24 cellular contexts compared by ENCODE assay signal in the genomic region with DNA sequence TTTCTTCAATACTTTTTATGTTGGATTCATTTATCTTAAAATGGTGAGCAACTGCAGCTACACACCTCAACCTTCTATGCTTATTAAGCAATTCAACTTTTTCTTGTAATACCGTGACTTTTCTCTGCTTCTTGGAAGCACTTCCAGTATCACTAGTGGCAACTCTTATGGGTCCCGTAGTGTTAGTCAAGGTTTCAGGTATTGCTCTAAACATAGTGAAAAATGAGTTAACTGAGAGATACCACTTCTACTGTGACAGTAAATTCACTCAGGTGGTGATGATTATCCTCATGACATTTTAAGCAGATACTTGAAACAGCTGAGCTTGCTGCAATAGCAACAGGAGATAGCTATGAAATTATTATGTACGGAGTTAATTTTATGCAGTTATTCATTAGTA. TPM values are rescaled to one million over a fixed set of nuclear protein-coding genes. Genes with fewer than 3 reads are reported as not detected.
DNase-seq lines count a peak whose midpoint lies in the region; ATAC-seq and TF ChIP-seq lines count a peak whose summit lies in the region.
"Had no signal": no experiment of that assay in that cellular context is flagged by ENCODE, and none has a peak within 500 bp of the region (broad histone marks: within the 10 kb centered on the region; RNA-seq: fewer than 3 reads in every experiment).

No MANE protein-coding gene starts in this region.

- peak overlapping the region; percentile 24 for H3K27ac Mint-ChIP-seq in activated CD8-positive, alpha-beta memory T cell treated with anti-CD3 and anti-CD28 coated beads, Interleukin-2, amount 10 ng/mL, durations not matched to agents 7 days and 5 days
- H3K27ac Mint-ChIP-seq in HFFc6 = peak overlapping the region; percentile 3; the same call in 1 of the 2 replicates
- peak overlapping the region; percentile 67 for H3K27ac Mint-ChIP-seq in activated naive CD8-positive, alpha-beta T cell treated with anti-CD3 and anti-CD28 coated beads for 36 hours
- peak overlapping the region; percentile 67 for H3K27ac Mint-ChIP-seq in stimulated activated memory B cell treated with anti-CD40 and anti-IgM and Interleukin-4, amounts not matched to agents 10 μg/mL and 1 μg/mL and 100 μg/mL, for 72 hours
- H3K27ac Mint-ChIP-seq: T-helper 17 cell had no signal

- H3K27me3 Mint-ChIP-seq in activated CD8-positive, alpha-beta memory T cell treated with anti-CD3 and anti-CD28 coated beads, Interleukin-2, amount 10 ng/mL, durations not matched to agents 7 days and 5 days = no peaks in the 10 kb centered on the region
- no peaks in the 10 kb centered on the region for H3K27me3 Mint-ChIP-seq in HFFc6 (ENCODE audit: insufficient read depth)
- H3K27me3 Mint-ChIP-seq in activated naive CD8-positive, alpha-beta T cell treated with anti-CD3 and anti-CD28 coated beads for 36 hours = no peaks in the 10 kb centered on the region
- no peaks in the 10 kb centered on the region for H3K27me3 Mint-ChIP-seq in stimulated activated memory B cell treated with anti-CD40 and anti-IgM and Interleukin-4, amounts not matched to agents 10 μg/mL and 1 μg/mL and 100 μg/mL, for 72 hours
- H3K27me3 Mint-ChIP-seq: central memory CD8-positive, alpha-beta T cell; T-helper 17 cell had no signal

- no peak for TF ChIP-seq CTCF in HFFc6 (IDR thresholded peaks at IDR 0.05)
- no peak for TF ChIP-seq CTCF in GM10248 (IDR thresholded peaks at IDR 0.05; ENCODE audit: control extremely low read depth, extremely low read depth, low read depth, missing control alignments)

- intact Hi-C loops in left cardiac atrium (cut with DNase I) = no loop called here

- CTCF ChIA-PET in activated CD8-positive, alpha-beta memory T cell treated with anti-CD3 and anti-CD28 coated beads, Interleukin-2, amount 10 ng/mL, durations not matched to agents 7 days and 5 days (lab: Charles Lee) = interaction anchor here (0.8 to 2.5 kb wide), 5 partner anchors 10 to 79 kb away, joined by 3 to 9 read pairs (median 4); no protein-coding TSS in a partner anchor
- CTCF ChIA-PET in GM10248 (lab: Yijun Ruan, JAX) = interaction anchor here (1.0 to 3.1 kb wide), 3 partner anchors 21 to 49 kb away, joined by 4 to 12 read pairs (median 4); no protein-coding TSS in a partner anchor

- no peak overlapping the region for H3K4me3 Mint-ChIP-seq in activated CD8-positive, alpha-beta memory T cell treated with anti-CD3 and anti-CD28 coated beads, Interleukin-2, amount 10 ng/mL, durations not matched to agents 7 days and 5 days
- H3K4me3 Mint-ChIP-seq in HFFc6 = no peak overlapping the region
- peak overlapping the region; percentile 20 for H3K4me3 Mint-ChIP-seq in activated naive CD8-positive, alpha-beta T cell treated with anti-CD3 and anti-CD28 coated beads for 36 hours
- no peak overlapping the region for H3K4me3 Mint-ChIP-seq in stimulated activated memory B cell treated with anti-CD40 and anti-IgM and Interleukin-4, amounts not matched to agents 10 μg/mL and 1 μg/mL and 100 μg/mL, for 72 hours
- H3K4me3 Mint-ChIP-seq: central memory CD8-positive, alpha-beta T cell; neural crest cell; T-helper 17 cell had no signal

- peaks cover 51% of the 10 kb centered on the region for H3K36me3 Mint-ChIP-seq in activated CD8-positive, alpha-beta memory T cell treated with anti-CD3 and anti-CD28 coated beads, Interleukin-2, amount 10 ng/mL, durations not matched to agents 7 days and 5 days
- H3K36me3 Mint-ChIP-seq in HFFc6 (ENCODE audit: low read depth) = peaks cover 25% of the 10 kb centered on the region
- H3K36me3 Mint-ChIP-seq in activated naive CD8-positive, alpha-beta T cell treated with anti-CD3 and anti-CD28 coated beads for 36 hours = peaks cover 60% of the 10 kb centered on the region
- H3K36me3 Mint-ChIP-seq in stimulated activated memory B cell treated with anti-CD40 and anti-IgM and Interleukin-4, amounts not matched to agents 10 μg/mL and 1 μg/mL and 100 μg/mL, for 72 hours = peaks cover 59% of the 10 kb centered on the region

- POLR2A ChIA-PET in GM10248 (lab: Yijun Ruan, JAX) = no interaction called here

- DNase-seq in activated CD8-positive, alpha-beta memory T cell treated with anti-CD3 and anti-CD28 coated beads, Interleukin-2, amount 10 ng/mL, durations not matched to agents 7 days and 5 days = no peak
- no peak for DNase-seq in activated CD8-positive, alpha-beta memory T cell treated with anti-CD3 and anti-CD28 coated beads, Interleukin-2, amount 50 U/mL, for 48 hours
- no peak for DNase-seq in HFFc6
- no peak for DNase-seq in activated naive CD8-positive, alpha-beta T cell treated with anti-CD3 and anti-CD28 coated beads for 36 hours
- DNase-seq in OCI-M1 (lab: John Stamatoyannopoulos, UW) = no peak
- DNase-seq in left cardiac atrium = no peak
- DNase-seq in GM10248 (ENCODE audit: extremely low spot score) = no peak
- DNase-seq: ACHN; activated CD4-positive, alpha-beta T cell treated with anti-CD3 and anti-CD28 coated beads for 48 hours; BE2C; COR-L47; dermis blood vessel endothelial cell; DMS53; foreskin keratinocyte; MV-4-11; NCI-H1436 treated with DMSO at 0.1 percent for 48 hours; NCI-H2107; NCI-H446 treated with DMSO at 0.1 percent for 48 hours; stimulated activated CD4-positive, alpha-beta T cell treated with anti-CD3 and anti-CD28 coated beads, Interleukin-2, amount 100 ng/mL, for 24 hours; T-helper 17 cell had no signal

- no peak for ATAC-seq in activated CD8-positive, alpha-beta memory T cell treated with anti-CD3 and anti-CD28 coated beads, Interleukin-2, amount 10 ng/mL, durations not matched to agents 7 days and 5 days
- no peak for ATAC-seq in stimulated activated memory B cell treated with anti-CD40 and anti-IgM and Interleukin-4, amounts not matched to agents 10 μg/mL and 1 μg/mL and 100 μg/mL, for 72 hours
- ATAC-seq in left cardiac atrium = no peak
- ATAC-seq: foreskin keratinocyte, HCT116, T-helper 17 cell had no signal

- H3K9me3 Mint-ChIP-seq in activated CD8-positive, alpha-beta memory T cell treated with anti-CD3 and anti-CD28 coated beads, Interleukin-2, amount 10 ng/mL, durations not matched to agents 7 days and 5 days (ENCODE audit: low read depth) = no peaks in the 10 kb centered on the region
- H3K9me3 Mint-ChIP-seq in HFFc6 = no peaks in the 10 kb centered on the region
- H3K9me3 Mint-ChIP-seq in activated naive CD8-positive, alpha-beta T cell treated with anti-CD3 and anti-CD28 coated beads for 36 hours = no peaks in the 10 kb centered on the region
- no peaks in the 10 kb centered on the region for H3K9me3 Mint-ChIP-seq in stimulated activated memory B cell treated with anti-CD40 and anti-IgM and Interleukin-4, amounts not matched to agents 10 μg/mL and 1 μg/mL and 100 μg/mL, for 72 hours
- H3K9me3 Mint-ChIP-seq: central memory CD8-positive, alpha-beta T cell; neural crest cell had no signal

- peaks cover 56% of the 10 kb centered on the region for H3K4me1 Mint-ChIP-seq in activated CD8-positive, alpha-beta memory T cell treated with anti-CD3 and anti-CD28 coated beads, Interleukin-2, amount 10 ng/mL, durations not matched to agents 7 days and 5 days
- peaks cover 51% of the 10 kb centered on the region for H3K4me1 Mint-ChIP-seq in HFFc6 (ENCODE audit: low read depth)
- H3K4me1 Mint-ChIP-seq in activated naive CD8-positive, alpha-beta T cell treated with anti-CD3 and anti-CD28 coated beads for 36 hours = peaks cover 78% of the 10 kb centered on the region
- peaks cover 78% of the 10 kb centered on the region for H3K4me1 Mint-ChIP-seq in stimulated activated memory B cell treated with anti-CD40 and anti-IgM and Interleukin-4, amounts not matched to agents 10 μg/mL and 1 μg/mL and 100 μg/mL, for 72 hours

RNA-seq across cellular contexts. Expression of a gene that starts 18.9 kb away (rescaled TPM):
- total RNA-seq in activated CD8-positive, alpha-beta memory T cell treated with anti-CD3 and anti-CD28 coated beads, Interleukin-2, amount 10 ng/mL, durations not matched to agents 7 days and 5 days = 10 to 100 TPM; 54.8 to 69.7 TPM
- 10 to 100 TPM; 51.9 to 69.1 (median 59.4) TPM for total RNA-seq in HFFc6 (2021; fragmentation: NEBNext Ultra II Directional; extraction: Animal tissue kit (Norgen Biotek cat#: 25700))
- 10 to 100 TPM; 52.8 to 54.9 TPM for total RNA-seq in activated naive CD8-positive, alpha-beta T cell treated with anti-CD3 and anti-CD28 coated beads for 36 hours
- 10 to 100 TPM; 49.8 to 58.6 TPM for total RNA-seq in left cardiac atrium

RNA-seq across cellular contexts. Expression of a gene that starts 22.1 kb away (rescaled TPM):
- 100 to 1,000 TPM; 141 to 225 TPM for total RNA-seq in activated CD8-positive, alpha-beta memory T cell treated with anti-CD3 and anti-CD28 coated beads, Interleukin-2, amount 10 ng/mL, durations not matched to agents 7 days and 5 days
- 100 to 1,000 TPM in 4 of 6 experiments, 10 to 100 TPM in 2; 51.0 to 154 (median 119) TPM for total RNA-seq in HFFc6 (2021; fragmentation: NEBNext Ultra II Directional; extraction: Animal tissue kit (Norgen Biotek cat#: 25700))
- total RNA-seq in activated naive CD8-positive, alpha-beta T cell treated with anti-CD3 and anti-CD28 coated beads for 36 hours = 100 to 1,000 TPM; 146 to 147 TPM
- 1 to 10 TPM; 5.0 to 6.0 TPM for total RNA-seq in left cardiac atrium

RNA-seq across cellular contexts. Expression of a gene that starts 24.7 kb away (rescaled TPM):
- total RNA-seq in activated CD8-positive, alpha-beta memory T cell treated with anti-CD3 and anti-CD28 coated beads, Interleukin-2, amount 10 ng/mL, durations not matched to agents 7 days and 5 days = 1 to 10 TPM; 3.4 to 3.5 TPM
- 1 to 10 TPM in 4 of 6 experiments, under 1 TPM in 2; 0.91 to 1.7 (median 1.2) TPM for total RNA-seq in HFFc6 (2021; fragmentation: NEBNext Ultra II Directional; extraction: Animal tissue kit (Norgen Biotek cat#: 25700))
- 1 to 10 TPM; 3.3 TPM for total RNA-seq in activated naive CD8-positive, alpha-beta T cell treated with anti-CD3 and anti-CD28 coated beads for 36 hours
- total RNA-seq in left cardiac atrium = 1 to 10 TPM; 1.2 to 1.5 TPM

Comparison
In these comparisons a context has a peak if more than half of its experiments do, and no peak if none do; other contexts are left out.
1. H3K27ac Mint-ChIP-seq: peak in every context shown above with its lines; median percentile 67 in activated naive CD8-positive, alpha-beta T cell treated with anti-CD3 and anti-CD28 coated beads for 36 hours; 67 in stimulated activated memory B cell treated with anti-CD40 and anti-IgM and Interleukin-4, amounts not matched to agents 10 μg/mL and 1 μg/mL and 100 μg/mL, for 72 hours; 24 in activated CD8-positive, alpha-beta memory T cell treated with anti-CD3 and anti-CD28 coated beads, Interleukin-2, amount 10 ng/mL, durations not matched to agents 7 days and 5 days; 3 in HFFc6.
2. RNA of a gene that starts 22.1 kb away (total RNA-seq): 141 to 225 TPM in activated CD8-positive, alpha-beta memory T cell treated with anti-CD3 and anti-CD28 coated beads, Interleukin-2, amount 10 ng/mL, durations not matched to agents 7 days and 5 days, 146 to 147 TPM in activated naive CD8-positive, alpha-beta T cell treated with anti-CD3 and anti-CD28 coated beads for 36 hours and 51.0 to 154 TPM in HFFc6; 5.0 to 6.0 TPM in left cardiac atrium; every median in the first group is over 4 times any median in the second.